32 cellular contexts compared by ENCODE assay signal in genomic region chr4:141605425-141605856, GRCh38.
"Had no signal": no experiment of that assay in that cellular context is flagged by ENCODE, and none has a peak within 500 bp of the region (broad histone marks: within the 10 kb centered on the region; RNA-seq: fewer than 3 reads in every experiment).

No MANE protein-coding gene starts in this region.

- H3K27me3 Mint-ChIP-seq: activated CD4-positive, alpha-beta T cell treated with anti-CD3 and anti-CD28 coated beads, Interleukin-2, amount 10 ng/mL, durations not matched to agents 24 days and 14 days had no signal

- H3K36me3 ChIP-seq: adrenal gland, brain microvascular endothelial cell, breast epithelium had no signal

- H3K4me3 Mint-ChIP-seq: activated CD4-positive, alpha-beta memory T cell treated with anti-CD3 and anti-CD28 coated beads for 36 hours; activated CD4-positive, alpha-beta T cell treated with anti-CD3 and anti-CD28 coated beads, Interleukin-2, amount 10 ng/mL, durations not matched to agents 24 days and 14 days; activated naive CD4-positive, alpha-beta T cell treated with anti-CD3 and anti-CD28 coated beads for 36 hours; activated T-cell treated with anti-CD3 and anti-CD28 coated beads, Interleukin-2, amount 50 U/mL, for 4 hours; activated T-helper 1 cell treated with anti-CD3 and anti-CD28 coated beads, Interleukin-12 subunit alpha, Interleukin-12 subunit beta, Interleukin-2, Interleukin-4 antibody, amounts not matched to agents 30 ng/mL and 10 ng/mL and 1 ng/mL, durations not matched to agents 14 hours and 24 hours and 36 hours; T-helper 1 cell treated with Interleukin-12 subunit alpha and Interleukin-12 subunit beta and Interleukin-4 antibody, amounts not matched to agents 30 μg/mL and 1 μg/mL, for 36 hours; T-helper 2 cell treated with Interferon-gamma antibody and Interleukin-4, amounts not matched to agents 5 μg/mL and 100 μg/mL, for 36 hours had no signal

- H3K9me3 ChIP-seq: adrenal gland, body of pancreas, breast epithelium had no signal

- H3K36me3 Mint-ChIP-seq: activated CD4-positive, alpha-beta memory T cell treated with anti-CD3 and anti-CD28 coated beads for 36 hours; activated naive CD4-positive, alpha-beta T cell treated with anti-CD3 and anti-CD28 coated beads, Interleukin-2, amount 50 U/mL, for 72 hours; activated naive CD8-positive, alpha-beta T cell treated with anti-CD3 and anti-CD28 coated beads for 36 hours had no signal

- H3K9me3 Mint-ChIP-seq: activated CD4-positive, alpha-beta memory T cell treated with anti-CD3 and anti-CD28 coated beads for 36 hours; activated CD4-positive, alpha-beta T cell treated with anti-CD3 and anti-CD28 coated beads, Interleukin-2, amount 10 ng/mL, durations not matched to agents 24 days and 14 days; activated CD8-positive, alpha-beta T cell treated with anti-CD3 and anti-CD28 coated beads for 36 hours; activated naive CD4-positive, alpha-beta T cell treated with anti-CD3 and anti-CD28 coated beads for 36 hours; activated naive CD4-positive, alpha-beta T cell treated with anti-CD3 and anti-CD28 coated beads, Interleukin-2, amount 50 U/mL, for 72 hours; activated T-cell treated with anti-CD3 and anti-CD28 coated beads, Interleukin-2, amount 50 U/mL, for 4 hours; activated T-helper 1 cell treated with anti-CD3 and anti-CD28 coated beads, Interleukin-12 subunit alpha, Interleukin-12 subunit beta, Interleukin-2, Interleukin-4 antibody, amounts not matched to agents 30 ng/mL and 10 ng/mL and 1 ng/mL, durations not matched to agents 14 hours and 24 hours and 36 hours; activated T-helper 17 cell treated with anti-CD3 and anti-CD28 coated beads, Interleukin-2, amount 50 U/mL, for 72 hours; T-helper 1 cell treated with Interleukin-12 subunit alpha and Interleukin-12 subunit beta and Interleukin-4 antibody, amounts not matched to agents 30 μg/mL and 1 μg/mL, for 36 hours; T-helper 2 cell treated with Interferon-gamma antibody and Interleukin-4, amounts not matched to agents 5 μg/mL and 100 μg/mL, for 36 hours had no signal

- H3K27ac ChIP-seq: adrenal gland, body of pancreas, brain microvascular endothelial cell, breast epithelium, VCaP had no signal

- H3K27me3 ChIP-seq: adrenal gland, body of pancreas, brain microvascular endothelial cell, breast epithelium had no signal

- H3K4me3 ChIP-seq: adrenal gland, body of pancreas, breast epithelium had no signal

- H3K27ac Mint-ChIP-seq: activated B cell treated with CpG ODN at 0.5 μM for 24 hours; activated CD4-positive, alpha-beta memory T cell treated with anti-CD3 and anti-CD28 coated beads for 36 hours; activated CD4-positive, alpha-beta T cell treated with anti-CD3 and anti-CD28 coated beads, Interleukin-2, amount 10 ng/mL, durations not matched to agents 24 days and 14 days; activated CD8-positive, alpha-beta T cell treated with anti-CD3 and anti-CD28 coated beads for 36 hours; activated naive CD4-positive, alpha-beta T cell treated with anti-CD3 and anti-CD28 coated beads for 36 hours; activated naive CD4-positive, alpha-beta T cell treated with anti-CD3 and anti-CD28 coated beads, Interleukin-2, amount 50 U/mL, for 72 hours; activated naive CD8-positive, alpha-beta T cell treated with anti-CD3 and anti-CD28 coated beads for 36 hours; activated T-cell treated with anti-CD3 and anti-CD28 coated beads, Interleukin-2, amount 50 U/mL, for 72 hours; activated T-helper 1 cell treated with anti-CD3 and anti-CD28 coated beads, Interleukin-12 subunit alpha, Interleukin-12 subunit beta, Interleukin-2, Interleukin-4 antibody, amounts not matched to agents 30 ng/mL and 10 ng/mL and 1 ng/mL, durations not matched to agents 14 hours and 24 hours and 36 hours; activated T-helper 17 cell treated with anti-CD3 and anti-CD28 coated beads, Interleukin-2, amount 50 U/mL, for 72 hours; T-helper 1 cell treated with Interleukin-12 subunit alpha and Interleukin-12 subunit beta and Interleukin-4 antibody, amounts not matched to agents 30 μg/mL and 1 μg/mL, for 36 hours; T-helper 2 cell treated with Interferon-gamma antibody and Interleukin-4, amounts not matched to agents 5 μg/mL and 100 μg/mL, for 36 hours had no signal

- ATAC-seq: activated CD8-positive, alpha-beta T cell treated with anti-CD3 and anti-CD28 coated beads for 36 hours; activated naive CD4-positive, alpha-beta T cell treated with anti-CD3 and anti-CD28 coated beads, Interleukin-2, amount 50 U/mL, for 72 hours; activated T-cell treated with anti-CD3 and anti-CD28 coated beads, Interleukin-2, amount 50 U/mL, for 4 hours; activated T-cell treated with anti-CD3 and anti-CD28 coated beads, Interleukin-2, amount 50 U/mL, for 72 hours; activated T-helper 17 cell treated with anti-CD3 and anti-CD28 coated beads, Interleukin-2, amount 50 U/mL, for 72 hours; body of pancreas had no signal

- H3K4me1 ChIP-seq: adrenal gland, body of pancreas, breast epithelium had no signal

- DNase-seq: activated B cell treated with CpG ODN at 0.5 μM for 24 hours; activated CD4-positive, alpha-beta memory T cell treated with anti-CD3 and anti-CD28 coated beads for 36 hours; activated CD4-positive, alpha-beta T cell treated with anti-CD3 and anti-CD28 coated beads for 4 hours; activated CD4-positive, alpha-beta T cell treated with anti-CD3 and anti-CD28 coated beads, Interleukin-2, amount 10 ng/mL, durations not matched to agents 24 days and 14 days; activated CD4-positive, alpha-beta T cell treated with anti-CD3 and anti-CD28 coated beads, Interleukin-2, amount 50 U/mL, for 1 hour; activated CD4-positive, alpha-beta T cell treated with anti-CD3 and anti-CD28 coated beads, Interleukin-2, amount 50 U/mL, for 4 hours; activated CD4-positive, CD25-positive, alpha-beta regulatory T cell treated with anti-CD3 and anti-CD28 coated beads, Interleukin-2, amount 50 U/mL, for 72 hours; activated CD8-positive, alpha-beta memory T cell treated with anti-CD3 and anti-CD28 coated beads, Interleukin-2, amount 50 U/mL, for 4 hours; activated effector memory CD4-positive, alpha-beta T cell treated with anti-CD3 and anti-CD28 coated beads, Interleukin-2, amount 50 U/mL, for 16 hours; activated gamma-delta T cell treated with Interleukin-2 at 50 U/mL for 16 hours; activated naive CD4-positive, alpha-beta T cell; activated naive CD4-positive, alpha-beta T cell treated with anti-CD3 and anti-CD28 coated beads for 36 hours; activated naive CD4-positive, alpha-beta T cell treated with anti-CD3 and anti-CD28 coated beads, Interleukin-2, amount 50 U/mL, for 16 hours; activated naive CD8-positive, alpha-beta T cell treated with anti-CD3 and anti-CD28 coated beads for 36 hours; activated T-cell treated with anti-CD3 and anti-CD28 coated beads for 4 hours; activated T-cell treated with anti-CD3 and anti-CD28 coated beads, Interleukin-2, amount 50 U/mL, for 1 hour; activated T-cell treated with anti-CD3 and anti-CD28 coated beads, Interleukin-2, amount 50 U/mL, for 4 hours; adrenal gland; amniotic stem cell; body of pancreas; brain microvascular endothelial cell; central memory CD4-positive, alpha-beta T cell; T-helper 9 cell had no signal

- H3K4me1 Mint-ChIP-seq: activated B cell treated with CpG ODN at 0.5 μM for 24 hours; activated T-helper 17 cell treated with anti-CD3 and anti-CD28 coated beads, Interleukin-2, amount 50 U/mL, for 72 hours had no signal
